In the genomic region with DNA sequence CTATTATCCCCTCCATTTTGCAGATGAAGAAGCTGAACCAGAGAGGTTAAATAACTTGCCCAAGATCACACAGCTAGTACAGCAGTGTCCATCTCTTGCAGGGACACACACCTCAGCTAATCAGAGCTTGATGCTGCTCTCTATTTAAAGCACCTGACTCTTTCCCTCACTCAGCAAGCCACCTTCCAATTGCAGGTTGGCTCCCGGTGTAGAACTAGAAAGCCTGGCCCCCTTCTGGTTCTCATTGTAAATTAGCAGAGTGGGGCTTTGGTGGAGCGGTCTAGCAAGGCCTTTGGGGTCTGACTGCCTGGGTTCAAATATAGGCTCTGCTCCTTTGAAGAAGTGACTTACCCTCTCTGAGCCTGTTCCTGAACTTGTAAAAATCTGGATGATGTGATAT, we compare ENCODE assay signal across 26 cellular contexts.
"Had no signal": no experiment of that assay in that cellular context is flagged by ENCODE, and none has a peak within 500 bp of the region (broad histone marks: within the 10 kb centered on the region; RNA-seq: fewer than 3 reads in every experiment).

No MANE protein-coding gene starts in this region.

- H3K9ac ChIP-seq: neural progenitor cell had no signal

- ATAC-seq: gastrocnemius medialis; heart right ventricle; left lobe of liver; natural killer cell; psoas muscle; sciatic nerve; stimulated activated memory B cell treated with anti-CD40 and anti-IgM and Interleukin-4, amounts not matched to agents 10 μg/mL and 1 μg/mL and 100 μg/mL, for 72 hours; upper lobe of right lung had no signal

- H3K4me3 Mint-ChIP-seq: neural progenitor cell; stimulated activated memory B cell treated with anti-CD40 and anti-IgM and Interleukin-4, amounts not matched to agents 10 μg/mL and 1 μg/mL and 100 μg/mL, for 72 hours; stimulated activated naive CD8-positive, alpha-beta T cell treated with anti-CD3 and anti-CD28 coated beads, Interleukin-15, Interleukin-2, amounts not matched to agents 100 ng/mL and 50 ng/mL, for 24 hours had no signal

- H3K36me3 Mint-ChIP-seq: natural killer cell had no signal

- H3K9me3 Mint-ChIP-seq: natural killer cell; neural progenitor cell; stimulated activated memory B cell treated with anti-CD40 and anti-IgM and Interleukin-4, amounts not matched to agents 10 μg/mL and 1 μg/mL and 100 μg/mL, for 72 hours; stimulated activated naive CD8-positive, alpha-beta T cell treated with anti-CD3 and anti-CD28 coated beads, Interleukin-15, Interleukin-2, amounts not matched to agents 100 ng/mL and 50 ng/mL, for 24 hours had no signal

- H2AFZ ChIP-seq: neural progenitor cell had no signal

- H3K4me3 ChIP-seq: esophagus muscularis mucosa, gastrocnemius medialis, heart right ventricle, neural progenitor cell, psoas muscle, spleen, testis, tibial nerve, upper lobe of right lung had no signal

- H3K36me3 ChIP-seq: esophagus muscularis mucosa, gastrocnemius medialis, neural progenitor cell, tibial nerve, upper lobe of right lung had no signal

- H3K27ac ChIP-seq: gastrocnemius medialis, neural progenitor cell, psoas muscle, testis, upper lobe of right lung had no signal

- H3K9me3 ChIP-seq: esophagus muscularis mucosa, gastrocnemius medialis, heart right ventricle, psoas muscle, spleen, testis, tibial nerve, upper lobe of right lung had no signal

- H3K27me3 Mint-ChIP-seq: stimulated activated memory B cell treated with anti-CD40 and anti-IgM and Interleukin-4, amounts not matched to agents 10 μg/mL and 1 μg/mL and 100 μg/mL, for 72 hours; stimulated activated naive CD8-positive, alpha-beta T cell treated with anti-CD3 and anti-CD28 coated beads, Interleukin-15, Interleukin-2, amounts not matched to agents 100 ng/mL and 50 ng/mL, for 24 hours had no signal

- H3K27me3 ChIP-seq: dorsolateral prefrontal cortex, esophagus muscularis mucosa, gastrocnemius medialis, heart right ventricle, neural progenitor cell, testis, tibial nerve, upper lobe of right lung had no signal

- FAIRE-seq: endometrium had no signal

- H3K27ac Mint-ChIP-seq: natural killer cell; neural progenitor cell; stimulated activated naive CD8-positive, alpha-beta T cell treated with anti-CD3 and anti-CD28 coated beads, Interleukin-15, Interleukin-2, amounts not matched to agents 100 ng/mL and 50 ng/mL, for 24 hours had no signal

- H3K4me2 ChIP-seq: neural progenitor cell had no signal

- DNase-seq: cortex of kidney; dorsolateral prefrontal cortex; effector CD8-positive, alpha-beta T cell; gastrocnemius medialis; heart right ventricle; hypothalamus; islet precursor cell; mammary epithelial cell; natural killer cell; occipital lobe; psoas muscle; retina; spleen; stimulated activated CD4-positive, alpha-beta T cell treated with anti-CD3 and anti-CD28 coated beads, Interleukin-15, amount 100 ng/mL, for 24 hours; stimulated activated CD4-positive, alpha-beta T cell treated with anti-CD3 and anti-CD28 coated beads, Interleukin-1b, Interleukin-23, amount 100 ng/mL, for 48 hours; stimulated activated CD4-positive, alpha-beta T cell treated with anti-CD3 and anti-CD28 coated beads, Interleukin-4, amount 100 ng/mL, for 24 hours; testis; upper lobe of right lung had no signal
